28 cellular contexts compared by ENCODE assay signal in genomic region chr21:36825683-36826082, GRCh38.
DNase-seq lines count a peak whose midpoint lies in the region; ATAC-seq and TF ChIP-seq lines count a peak whose summit lies in the region.
"Had no signal": no experiment of that assay in that cellular context is flagged by ENCODE, and none has a peak within 500 bp of the region (broad histone marks: within the 10 kb centered on the region; RNA-seq: fewer than 3 reads in every experiment).

No MANE protein-coding gene starts in this region.

- ATAC-seq in foreskin keratinocyte = no peak
- ATAC-seq: activated CD4-positive, alpha-beta T cell treated with anti-CD3 and anti-CD28 coated beads for 36 hours; activated CD8-positive, alpha-beta T cell treated with anti-CD3 and anti-CD28 coated beads for 36 hours; body of pancreas; left ventricle myocardium superior had no signal

- DNase-seq in DMS53 (lab: John Stamatoyannopoulos, UW) = peak; percentile 28
- no peak for DNase-seq in DMS53 treated with DMSO at 0.1 percent for 48 hours (lab: John Stamatoyannopoulos, UW; ENCODE audit: unreplicated experiment)
- DNase-seq in Jurkat, Clone E6-1 (ENCODE audit: low read depth, low spot score) = peak; percentile 10
- DNase-seq in NCI-H2029 treated with DMSO at 0.1 percent for 48 hours (lab: John Stamatoyannopoulos, UW) = peak; percentile 33
- DNase-seq in SHP77 (lab: John Stamatoyannopoulos, UW) = peak; percentile 37 to 53
- no peak for DNase-seq in foreskin keratinocyte
- DNase-seq in GM13977 (ENCODE audit: low spot score) = no peak
- no peak for DNase-seq in KBM-7
- DNase-seq: activated CD4-positive, alpha-beta T cell treated with anti-CD3 and anti-CD28 coated beads for 36 hours; activated CD8-positive, alpha-beta T cell treated with anti-CD3 and anti-CD28 coated beads for 36 hours; activated naive CD4-positive, alpha-beta T cell treated with anti-CD3 and anti-CD28 coated beads, Interleukin-2, amount 50 U/mL, for 16 hours; body of pancreas; Calu3; glutamatergic neuron; H9; Kasumi-1; left ventricle myocardium superior; mesendoderm; NCI-H526 treated with DMSO at 0.1 percent for 48 hours; posterior cingulate gyrus; stimulated activated naive CD4-positive, alpha-beta T cell treated with Interleukin-2 at 50 U/mL for 16 hours; T-helper 9 cell had no signal

- in situ Hi-C loops in GM13977 (cut with MboI; ENCODE audit: low pct_unique_long_range_greater_than_20kb, low sequenced_read_pairs, unreplicated experiment) (no loop called here), KBM-7 (cut with MboI; ENCODE audit: low pct_unique_long_range_greater_than_20kb, low sequenced_read_pairs) (no loop called here)

- TF ChIP-seq CTCF in foreskin keratinocyte (conservative IDR thresholded peaks at IDR 0.05) (no peak), GM13977 (IDR thresholded peaks at IDR 0.05; ENCODE audit: extremely low read depth, insufficient read depth, missing control alignments) (no peak)

- no peak overlapping the region for H3K4me3 ChIP-seq in Jurkat, Clone E6-1 (ENCODE audit: low read length)
- H3K4me3 ChIP-seq: body of pancreas, right atrium auricular region, SJSA1, smooth muscle cell had no signal

- no peak overlapping the region for H3K27ac ChIP-seq in foreskin keratinocyte
- H3K27ac ChIP-seq: body of pancreas, C4-2B, neutrophil, right atrium auricular region, SJSA1, VCaP had no signal

- H3K4me1 ChIP-seq in foreskin keratinocyte = no peaks in the 10 kb centered on the region
- H3K4me1 ChIP-seq: body of pancreas, right atrium auricular region had no signal

- no peaks in the 10 kb centered on the region for H3K27me3 ChIP-seq in foreskin keratinocyte
- H3K27me3 ChIP-seq: body of pancreas, right atrium auricular region, SJSA1 had no signal

Comparison
In these comparisons a context has a peak if more than half of its experiments do, and no peak if none do; other contexts are left out.
1. DNase-seq: peak in DMS53 (single experiment), Jurkat, Clone E6-1 (single experiment), NCI-H2029 treated with DMSO at 0.1 percent for 48 hours (single experiment) and SHP77 (2 of 2); none in DMS53 treated with DMSO at 0.1 percent for 48 hours (single experiment), foreskin keratinocyte (0 of 2), GM13977 (single experiment) and KBM-7 (single experiment).